8 cellular contexts compared by ENCODE assay signal in genomic region chr19:42207767-42208259, GRCh38. TPM values are rescaled to one million over a fixed set of nuclear protein-coding genes. Genes with fewer than 3 reads are reported as not detected.
A peak's percentile ranks its signal among the peaks of the same experiment; 100 is the strongest.
DNase-seq lines count a peak whose midpoint lies in the region; ATAC-seq and TF ChIP-seq lines count a peak whose summit lies in the region.

No MANE protein-coding gene starts in this region.

- H3K27ac ChIP-seq in ascending aorta (no peak overlapping the region), endodermal cell (ENCODE audit: low read depth, low read length) (no peak overlapping the region)

- ATAC-seq in HG03039 (IDR thresholded peaks at IDR 0.05; ENCODE audit: unreplicated experiment): no peak

- H3K9me3 ChIP-seq in ascending aorta: no peaks in the 10 kb centered on the region
- no peaks in the 10 kb centered on the region for H3K9me3 ChIP-seq in endodermal cell (ENCODE audit: control insufficient read depth, low read length)

- no peaks in the 10 kb centered on the region for H3K27me3 ChIP-seq in ascending aorta
- no peaks in the 10 kb centered on the region for H3K27me3 ChIP-seq in endodermal cell (ENCODE audit: control insufficient read depth, insufficient read depth, low read length, poor library complexity, severe bottlenecking)

- intact Hi-C loops in MCF 10A (cut with micrococcal nuclease) (no loop called here), ascending aorta (cut with DNase I) (no loop called here)

- H3K27ac Mint-ChIP-seq in MCF 10A (ENCODE audit: low read depth, unreplicated experiment) (peak overlapping the region; percentile 72), endodermal cell (no peak overlapping the region)

- no peak for TF ChIP-seq CTCF in MCF 10A (IDR thresholded peaks at IDR 0.05; ENCODE audit: unreplicated experiment)
- no peak for TF ChIP-seq CTCF in ascending aorta (IDR thresholded peaks at IDR 0.05)
- TF ChIP-seq CTCF in endodermal cell (conservative IDR thresholded peaks at IDR 0.05): no peak

- H3K27me3 Mint-ChIP-seq in MCF 10A (ENCODE audit: insufficient read depth, unreplicated experiment) (no peaks in the 10 kb centered on the region), endodermal cell (ENCODE audit: insufficient read depth) (no peaks in the 10 kb centered on the region)

- WGBS in endodermal cell (ENCODE audit: insufficient coverage in 1 of 2, insufficient read length in 1 of 2), 2 experiments: 91 to 100% methylated on average over 2 to 6 of the region's 6 CpGs

- peak; percentile 93 for DNase-seq in Daoy (ENCODE audit: low read depth)
- DNase-seq in NCI-H226: peak; percentile 64
- peak; percentile 81 for DNase-seq in MCF 10A (ENCODE audit: unreplicated experiment)
- DNase-seq in occipital lobe (lab: John Stamatoyannopoulos, UW): peak; percentile 11
- DNase-seq in ascending aorta (ENCODE audit: low spot score in 2 of 2): no peak
- DNase-seq in endodermal cell: no peak
- no peak for DNase-seq in ecto neural progenitor cell (ENCODE audit: low spot score)

- no peak overlapping the region for H3K9ac ChIP-seq in endodermal cell (ENCODE audit: extremely low read depth, low read length, poor library complexity, severe bottlenecking)

- no peak overlapping the region for H3K4me3 ChIP-seq in ascending aorta
- H3K4me3 ChIP-seq in endodermal cell (ENCODE audit: low read length): no peak overlapping the region

- peaks cover 78 to 79% of the 10 kb centered on the region in 2 donors for H3K36me3 ChIP-seq in ascending aorta
- peaks cover 59% of the 10 kb centered on the region for H3K36me3 ChIP-seq in endodermal cell (ENCODE audit: control insufficient read depth, insufficient read depth, low read length)

- peaks cover 50% of the 10 kb centered on the region for H3K4me1 Mint-ChIP-seq in MCF 10A (ENCODE audit: insufficient read depth, unreplicated experiment)
- peaks cover 1% of the 10 kb centered on the region for H3K4me1 Mint-ChIP-seq in endodermal cell

- no peaks in the 10 kb centered on the region for H3K9me3 Mint-ChIP-seq in MCF 10A (ENCODE audit: unreplicated experiment)
- no peaks in the 10 kb centered on the region for H3K9me3 Mint-ChIP-seq in endodermal cell

- POLR2A ChIA-PET in MCF 10A (lab: Yijun Ruan, JAX): interaction anchor here (0.7 to 5.2 kb wide), 5 partner anchors 8 to 37 kb away, joined by 3 to 30 read pairs (median 4); partner anchors contain the start of gene GSK3A

- H3K4me3 Mint-ChIP-seq in MCF 10A (ENCODE audit: unreplicated experiment) (peak overlapping the region; percentile 19), endodermal cell (no peak overlapping the region)

- H3K4me1 ChIP-seq in ascending aorta: no peaks in the 10 kb centered on the region
- H3K4me1 ChIP-seq in endodermal cell (ENCODE audit: control insufficient read depth, insufficient read depth, low read length): no peaks in the 10 kb centered on the region

- H3K36me3 Mint-ChIP-seq in MCF 10A (ENCODE audit: insufficient read depth, unreplicated experiment): peaks cover 79% of the 10 kb centered on the region
- H3K36me3 Mint-ChIP-seq in endodermal cell (ENCODE audit: low read depth): peaks cover 63% of the 10 kb centered on the region

- BruUV-seq in MCF 10A (replicated peaks; lab: Mats Ljungman, UMichigan): no TSS peak

- CTCF ChIA-PET in MCF 10A (lab: Yijun Ruan, JAX): interaction anchor here (0.5 to 1.7 kb wide), 4 partner anchors 33 to 224 kb away, joined by 3 to 5 read pairs (median 4); no protein-coding TSS in a partner anchor

RNA-seq across cellular contexts. Expression of gene DEDD2, which starts 9.7 kb away (rescaled TPM):
- 33.7 and 39.0 TPM in 2 replicates for total RNA-seq in Daoy (2014; rRNA removed; shearing (Covaris generic))
- total RNA-seq in MCF 10A (2022): 28.5 and 31.2 TPM in 2 replicates
- total RNA-seq in occipital lobe: 20.4 TPM
- total RNA-seq in ascending aorta: 30.2 TPM
- total RNA-seq in endodermal cell: 10 to 100 TPM; 25.8 to 28.0 TPM
- polyA plus RNA-seq in endodermal cell (2013, experiment 1 of 2): 20.5 TPM
- 15.9 TPM for polyA plus RNA-seq in endodermal cell (2013, experiment 2 of 2)

RNA-seq across cellular contexts. Expression of gene ZNF526, which starts 12.3 kb away (rescaled TPM):
- total RNA-seq in Daoy (2014; rRNA removed; shearing (Covaris generic)): 4.3 and 9.1 TPM in 2 replicates
- total RNA-seq in MCF 10A (2022): 11.5 and 12.3 TPM in 2 replicates
- 6.4 TPM for total RNA-seq in occipital lobe
- total RNA-seq in ascending aorta: 7.0 TPM
- 10 to 100 TPM; 15.7 to 16.0 TPM for total RNA-seq in endodermal cell
- polyA plus RNA-seq in endodermal cell (2013, experiment 1 of 2): 9.6 TPM
- polyA plus RNA-seq in endodermal cell (2013, experiment 2 of 2): 9.5 TPM

RNA-seq across cellular contexts. Expression of gene GSK3A, which starts 34.6 kb away (rescaled TPM):
- total RNA-seq in Daoy (2014; rRNA removed; shearing (Covaris generic)): 31.1 and 44.7 TPM in 2 replicates
- total RNA-seq in MCF 10A (2022) (53.5 and 54.5 TPM in 2 replicates), occipital lobe (19.7 TPM), ascending aorta (27.0 TPM), endodermal cell (10 to 100 TPM; 52.6 to 55.1 TPM)
- 59.5 TPM for polyA plus RNA-seq in endodermal cell (2013, experiment 1 of 2)
- 52.7 TPM for polyA plus RNA-seq in endodermal cell (2013, experiment 2 of 2)

RNA-seq across cellular contexts. Expression of gene ERF, which starts 47.1 kb away (rescaled TPM):
- 23.8 and 30.8 TPM in 2 replicates for total RNA-seq in Daoy (2014; rRNA removed; shearing (Covaris generic))
- total RNA-seq in MCF 10A (2022): 27.8 and 35.1 TPM in 2 replicates
- 7.8 TPM for total RNA-seq in occipital lobe
- 51.6 TPM for total RNA-seq in ascending aorta
- 100 to 1,000 TPM; 106 to 138 TPM for total RNA-seq in endodermal cell
- polyA plus RNA-seq in endodermal cell (2013, experiment 1 of 2): 70.5 TPM
- 59.5 TPM for polyA plus RNA-seq in endodermal cell (2013, experiment 2 of 2)

Comparison
In these comparisons a context has a peak if more than half of its experiments do, and no peak if none do; other contexts are left out.
1. DNase-seq: peak in Daoy (single experiment), NCI-H226 (single experiment), MCF 10A (single experiment) and occipital lobe (single experiment); none in ascending aorta (0 of 2), endodermal cell (single experiment) and ecto neural progenitor cell (single experiment).